Comparison of ENCODE assay signal across 1 cellular context in the genomic region with DNA sequence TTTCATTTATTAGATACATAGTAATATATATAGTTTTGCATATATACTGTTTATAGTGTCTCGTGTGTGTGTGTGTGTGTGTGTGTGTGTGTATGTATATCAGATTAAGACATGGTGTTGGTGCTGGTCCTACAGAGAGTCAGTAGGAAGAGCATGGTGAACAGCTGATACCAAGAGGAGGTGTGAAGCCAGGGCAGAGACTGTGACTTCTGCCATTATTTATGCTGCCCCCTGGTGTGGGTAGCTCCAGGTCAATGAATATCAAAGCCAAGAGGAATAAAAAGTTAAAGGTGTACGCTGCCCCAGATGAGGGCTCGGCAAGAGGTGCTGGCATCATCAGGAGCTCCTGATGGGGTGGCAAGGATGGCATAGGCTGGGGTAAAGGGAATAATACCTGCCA.
TF ChIP-seq lines count a peak whose summit lies in the region.

No MANE protein-coding gene starts in this region.

TF ChIP-seq in IMR-90, 13 proteins besides CTCF, POLR2A, EP300 and RAD21 (continued from another document):
- TF ChIP-seq SMC3 (IDR thresholded peaks at IDR 0.05; ENCODE audit: low read depth, low read length) = no peak
